In the genomic region with DNA sequence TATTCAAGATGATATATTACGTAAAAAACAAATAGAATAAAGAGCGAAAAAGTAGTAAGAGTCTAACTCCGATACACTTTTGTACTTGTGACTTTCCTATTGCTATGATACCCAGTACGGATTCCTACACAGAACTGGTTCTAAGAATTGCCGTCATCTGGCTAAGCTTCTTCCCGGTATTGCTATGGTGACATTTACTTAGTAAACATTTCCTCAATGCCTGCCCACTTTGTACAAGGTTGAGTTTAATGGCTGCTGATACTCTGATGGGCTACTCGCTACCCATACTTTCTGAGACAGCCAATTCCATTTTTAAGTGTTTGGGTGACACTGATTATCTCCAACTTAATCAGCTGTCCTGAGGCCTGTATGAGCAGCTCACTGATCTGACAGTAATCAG, we compare ENCODE assay signal across 16 cellular contexts. TPM values are rescaled to one million over a fixed set of nuclear protein-coding genes. Genes with fewer than 3 reads are reported as not detected.
DNase-seq lines count a peak whose midpoint lies in the region; ATAC-seq, FAIRE-seq and TF ChIP-seq lines count a peak whose summit lies in the region.
"Had no signal": no experiment of that assay in that cellular context is flagged by ENCODE, and none has a peak within 500 bp of the region (broad histone marks: within the 10 kb centered on the region; RNA-seq: fewer than 3 reads in every experiment).

No MANE protein-coding gene starts in this region.

- peak; percentile 78 for ATAC-seq in Right ventricle myocardium superior (ENCODE audit: poor library complexity)
- ATAC-seq in left ventricle myocardium superior, result peak; percentile 82
- ATAC-seq in HG02571 (IDR thresholded peaks at IDR 0.05; ENCODE audit: unreplicated experiment), result no peak

- H3K36me3 Mint-ChIP-seq in activated CD4-positive, alpha-beta memory T cell treated with anti-CD3 and anti-CD28 coated beads for 36 hours, result peaks cover 3% of the 10 kb centered on the region
- H3K36me3 Mint-ChIP-seq: naive B cell had no signal

- H3K4me3 ChIP-seq in right atrium auricular region, result no peak overlapping the region
- H3K4me3 ChIP-seq: prostate gland had no signal

- no peaks in the 10 kb centered on the region for H3K27me3 Mint-ChIP-seq in activated CD4-positive, alpha-beta memory T cell treated with anti-CD3 and anti-CD28 coated beads for 36 hours
- H3K27me3 Mint-ChIP-seq: naive B cell had no signal

- intact Hi-C loops in Right ventricle myocardium superior (cut with DNase I), result no loop called here
- intact Hi-C loops in activated CD4-positive, alpha-beta memory T cell treated with anti-CD3 and anti-CD28 coated beads for 36 hours (cut with micrococcal nuclease), result loop anchor here (5.0 kb wide), 2 partner anchors 148 to 193 kb away; no protein-coding TSS in a partner anchor
- intact Hi-C loops in left ventricle myocardium superior (cut with micrococcal nuclease), result loop anchor here (5.0 kb wide), 1 partner anchor 53 kb away; no protein-coding TSS in a partner anchor

- TF ChIP-seq CTCF in right atrium auricular region (IDR thresholded peaks at IDR 0.05), result no peak

- peak overlapping the region in 1 of 2 donors; percentile 51 for H3K27ac ChIP-seq in right atrium auricular region
- H3K27ac ChIP-seq: brain microvascular endothelial cell, prostate gland had no signal

- DNase-seq in Right ventricle myocardium superior, result no peak
- DNase-seq in right atrium auricular region (ENCODE audit: low spot score), result no peak
- peak; percentile 15 for DNase-seq in activated CD4-positive, alpha-beta memory T cell treated with anti-CD3 and anti-CD28 coated beads for 36 hours
- no peak for DNase-seq in left ventricle myocardium superior
- DNase-seq in RCC 7860 (ENCODE audit: low spot score), result no peak
- DNase-seq in HuH-7 (ENCODE audit: low spot score), result no peak
- DNase-seq: activated CD4-positive, alpha-beta T cell treated with anti-CD3 and anti-CD28 coated beads, Interleukin-2, amount 50 U/mL, for 48 hours; activated naive CD4-positive, alpha-beta T cell; brain microvascular endothelial cell; naive B cell; NCI-H1105 treated with DMSO at 0.1 percent for 48 hours; stimulated activated CD4-positive, alpha-beta T cell treated with anti-CD3 and anti-CD28 coated beads, Interleukin-15, amount 100 ng/mL, for 24 hours; T1000 had no signal

- no peaks in the 10 kb centered on the region for H3K36me3 ChIP-seq in right atrium auricular region
- H3K36me3 ChIP-seq: brain microvascular endothelial cell, prostate gland had no signal

- POLR2A ChIA-PET in activated CD4-positive, alpha-beta memory T cell treated with anti-CD3 and anti-CD28 coated beads for 36 hours (lab: Charles Lee), result interaction anchor here (1.1 to 1.6 kb wide), 4 partner anchors 17 to 103 kb away, joined by 3 to 11 read pairs (median 4); partner anchors contain the start of gene OSBPL3

- no peaks in the 10 kb centered on the region for H3K9me3 ChIP-seq in right atrium auricular region
- H3K9me3 ChIP-seq: prostate gland had no signal

- H3K4me1 ChIP-seq in right atrium auricular region, result peaks cover 0 to 32% of the 10 kb centered on the region in 2 donors
- H3K4me1 ChIP-seq: prostate gland had no signal

- no peak for FAIRE-seq in RCC 7860 (lab: Jason Lieb, UNC)
- FAIRE-seq: D721Med had no signal

- H3K9me3 Mint-ChIP-seq in activated CD4-positive, alpha-beta memory T cell treated with anti-CD3 and anti-CD28 coated beads for 36 hours, result no peaks in the 10 kb centered on the region
- H3K9me3 Mint-ChIP-seq: naive B cell had no signal

- peaks cover 69% of the 10 kb centered on the region for H3K4me1 Mint-ChIP-seq in activated CD4-positive, alpha-beta memory T cell treated with anti-CD3 and anti-CD28 coated beads for 36 hours (ENCODE audit: low read depth)

- no peaks in the 10 kb centered on the region for H3K27me3 ChIP-seq in right atrium auricular region
- H3K27me3 ChIP-seq: brain microvascular endothelial cell had no signal

- CTCF ChIA-PET in activated CD4-positive, alpha-beta memory T cell treated with anti-CD3 and anti-CD28 coated beads for 36 hours (lab: Charles Lee), result interaction anchor here (0.8 to 1.3 kb wide), 2 partner anchors 55 to 146 kb away, joined by 3 to 4 read pairs; no protein-coding TSS in a partner anchor

- no peak overlapping the region for H3K4me3 Mint-ChIP-seq in activated CD4-positive, alpha-beta memory T cell treated with anti-CD3 and anti-CD28 coated beads for 36 hours
- H3K4me3 Mint-ChIP-seq: naive B cell had no signal

- peak overlapping the region; percentile 77 for H3K27ac Mint-ChIP-seq in activated CD4-positive, alpha-beta memory T cell treated with anti-CD3 and anti-CD28 coated beads for 36 hours
- H3K27ac Mint-ChIP-seq: naive B cell had no signal

RNA-seq across cellular contexts. Expression of gene OSBPL3, which starts 55.6 kb away (rescaled TPM):
- total RNA-seq in Right ventricle myocardium superior, result 8.4 TPM
- 1 to 10 TPM; 4.8 to 6.7 TPM for total RNA-seq in right atrium auricular region
- total RNA-seq in activated CD4-positive, alpha-beta memory T cell treated with anti-CD3 and anti-CD28 coated beads for 36 hours, result 10 to 100 TPM; 41.2 to 45.1 TPM
- total RNA-seq in left ventricle myocardium superior, result 9.0 TPM
